In genomic region chr4:111231281-111231680, GRCh38 we compare ENCODE assay signal across 26 cellular contexts.
DNase-seq lines count a peak whose midpoint lies in the region; ATAC-seq, FAIRE-seq and TF ChIP-seq lines count a peak whose summit lies in the region.
"Had no signal": no experiment of that assay in that cellular context is flagged by ENCODE, and none has a peak within 500 bp of the region (broad histone marks: within the 10 kb centered on the region; RNA-seq: fewer than 3 reads in every experiment).

No MANE protein-coding gene starts in this region.

- peak; percentile 38 for FAIRE-seq in RCC 7860 (lab: Jason Lieb, UNC)
- FAIRE-seq: A204.1, GM12878, GM12892, GM18507 had no signal

- H3K9ac ChIP-seq in smooth muscle cell (ENCODE audit: low read depth): no peak overlapping the region
- H3K9ac ChIP-seq: BLaER1 had no signal

- H3K4me1 ChIP-seq in smooth muscle cell (ENCODE audit: low read depth): peaks cover 25% of the 10 kb centered on the region
- H3K4me1 ChIP-seq: BLaER1 had no signal

- no peaks in the 10 kb centered on the region for H3K79me2 ChIP-seq in smooth muscle cell (ENCODE audit: low read depth)

- H3K27ac ChIP-seq in smooth muscle cell (ENCODE audit: low read depth): peak overlapping the region; percentile 88
- H3K27ac ChIP-seq: BLaER1 had no signal

- DNase-seq in HT1080 (ENCODE audit: low read depth) (peak; percentile 49), RCC 7860 (ENCODE audit: low spot score) (peak; percentile 18), glomerular visceral epithelial cell (ENCODE audit: extremely low spot score) (peak; percentile 23), smooth muscle cell (lab: John Stamatoyannopoulos, UW; ENCODE audit: unreplicated experiment) (no peak), DMS79 (lab: John Stamatoyannopoulos, UW) (no peak), SW480 (ENCODE audit: low spot score) (no peak)
- DNase-seq in activated CD8-positive, alpha-beta memory T cell treated with anti-CD3 and anti-CD28 coated beads, Interleukin-2, amount 50 U/mL, for 4 hours: no peak
- DNase-seq: 8988T; ACHN; BE2C; C1 segment of cervical spinal cord; CD4-positive, alpha-beta memory T cell; CD4-positive, CD25-positive, alpha-beta regulatory T cell; CD8-positive, alpha-beta memory T cell; COR-L47; DMS 273 treated with DMSO at 0.1 percent for 48 hours; DMS153; DMS53; DMS79 treated with DMSO at 0.1 percent for 48 hours; GDM1 had no signal

- peak overlapping the region; percentile 75 for H3K4me2 ChIP-seq in smooth muscle cell
- H3K4me2 ChIP-seq: BLaER1 had no signal

- no peaks in the 10 kb centered on the region for H3K36me3 ChIP-seq in smooth muscle cell (ENCODE audit: low read depth)
- H3K36me3 ChIP-seq: BE2C, BLaER1 had no signal

- H3F3A ChIP-seq in smooth muscle cell (ENCODE audit: low read depth): peaks cover 17% of the 10 kb centered on the region

- no peaks in the 10 kb centered on the region for H4K20me1 ChIP-seq in smooth muscle cell (ENCODE audit: low read depth)
- H4K20me1 ChIP-seq: BLaER1 had no signal

- H3K9me3 ChIP-seq in smooth muscle cell (replicated peaks; ENCODE audit: low read depth): no peaks in the 10 kb centered on the region
- H3K9me3 ChIP-seq: BE2C, BLaER1 had no signal

- H3K27me3 ChIP-seq in smooth muscle cell (ENCODE audit: low read depth): no peaks in the 10 kb centered on the region
- H3K27me3 ChIP-seq: BE2C, BLaER1 had no signal

- no peak overlapping the region for H2AFZ ChIP-seq in smooth muscle cell (ENCODE audit: low read depth)

- H3K4me3 ChIP-seq in smooth muscle cell: no peak overlapping the region
- H3K4me3 ChIP-seq: BLaER1, GM12878 had no signal

- WGBS in smooth muscle cell (ENCODE audit: low lambda C conversion rate): 48% methylated on average over 4 of the region's 4 CpGs

- ATAC-seq in HG02610 (IDR thresholded peaks at IDR 0.05; ENCODE audit: unreplicated experiment): no peak
- ATAC-seq: GM12878 had no signal

- no peak for TF ChIP-seq CTCF in smooth muscle cell (IDR thresholded peaks at IDR 0.05; ENCODE audit: borderline replicate concordance, insufficient read depth, poor library complexity, severe bottlenecking)

Comparison
In these comparisons a context has a peak if more than half of its experiments do, and no peak if none do; other contexts are left out.
1. DNase-seq: peak in HT1080 (single experiment), RCC 7860 (single experiment) and glomerular visceral epithelial cell (single experiment); none in smooth muscle cell (single experiment), DMS79 (single experiment), activated CD8-positive, alpha-beta memory T cell treated with anti-CD3 and anti-CD28 coated beads, Interleukin-2, amount 50 U/mL, for 4 hours (single experiment) and SW480 (single experiment).